Comparison of ENCODE assay signal across 8 cellular contexts in the genomic region with DNA sequence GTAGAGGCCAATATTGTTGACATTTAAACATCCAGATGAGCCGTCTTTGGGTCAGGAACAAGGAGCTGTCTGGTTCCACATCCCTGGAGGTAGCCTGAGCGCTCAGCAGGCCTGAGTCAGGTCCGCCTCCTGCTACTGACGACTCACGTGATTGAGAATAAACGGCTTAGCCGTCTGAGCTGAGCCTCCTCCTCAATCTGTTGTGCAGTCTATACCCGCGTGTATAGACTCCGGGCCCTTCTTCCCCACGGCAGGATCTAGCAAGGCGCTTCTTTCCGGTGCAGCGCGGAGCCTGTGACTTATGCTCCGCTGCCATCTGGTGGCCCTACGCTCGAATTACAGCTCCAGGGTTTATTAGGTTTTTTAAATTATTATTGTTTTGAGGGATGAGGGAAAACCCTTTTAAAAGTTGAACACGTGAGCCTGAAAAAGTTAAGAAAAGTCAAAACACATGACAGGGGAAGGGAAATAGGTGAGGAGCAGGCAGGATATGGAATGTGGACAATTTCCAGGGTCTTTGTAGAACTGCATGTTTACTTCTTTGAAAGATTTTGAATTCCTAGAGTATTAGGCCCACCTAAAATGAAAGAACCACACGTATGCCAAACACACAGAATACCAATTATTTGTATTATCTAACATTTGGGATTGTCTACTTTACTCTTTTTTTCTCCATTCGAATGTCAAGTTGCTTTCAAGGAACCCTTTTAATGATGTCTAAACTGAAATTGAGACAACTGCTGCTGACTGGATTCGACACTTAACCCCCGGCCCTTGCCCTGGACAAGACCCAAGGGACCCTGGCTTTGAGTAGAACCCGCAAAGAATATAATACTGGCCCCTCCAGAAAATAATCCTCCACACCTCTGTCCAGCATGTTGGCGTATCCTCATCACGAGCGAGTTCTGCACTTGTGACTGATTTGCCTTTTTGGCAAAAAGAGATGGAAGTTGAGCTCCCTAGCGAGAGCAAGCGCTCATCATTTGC.
A peak's percentile ranks its signal among the peaks of the same experiment; 100 is the strongest.
DNase-seq lines count a peak whose midpoint lies in the region; ATAC-seq, FAIRE-seq and TF ChIP-seq lines count a peak whose summit lies in the region.

No MANE protein-coding gene starts in this region.

- ATAC-seq in GM19397 (IDR thresholded peaks at IDR 0.05; ENCODE audit: unreplicated experiment) (peak; percentile 75), HG03565 (IDR thresholded peaks at IDR 0.05; ENCODE audit: unreplicated experiment) (peak; percentile 83)
- ATAC-seq in activated CD8-positive, alpha-beta T cell treated with anti-CD3 and anti-CD28 coated beads, Interleukin-2, amount 10 ng/mL, durations not matched to agents 7 days and 5 days = peak; percentile 88

- H3K4ac ChIP-seq in H1 (replicated peaks; ENCODE audit: insufficient read length, low read depth, low read length) = no peak overlapping the region

- H3K23ac ChIP-seq in H1 (ENCODE audit: insufficient read length) = no peak overlapping the region

- no peak overlapping the region for H2AK5ac ChIP-seq in H1 (ENCODE audit: low read depth, low read length)

- peak overlapping the region; percentile 84 for H2AFZ ChIP-seq in H1 (ENCODE audit: low read length)

- no peaks in the 10 kb centered on the region for H4K20me1 ChIP-seq in H1 (replicated peaks in 1 of 2; ENCODE audit: control insufficient read depth in 1 of 2, insufficient read depth in 2 of 2, low read length in 2 of 2)

- no peak overlapping the region for H2BK120ac ChIP-seq in H1 (replicated peaks; ENCODE audit: low read depth, low read length)

- H3K27ac Mint-ChIP-seq in CD14-positive monocyte = no peak overlapping the region
- H3K27ac Mint-ChIP-seq in activated CD8-positive, alpha-beta T cell treated with anti-CD3 and anti-CD28 coated beads, Interleukin-2, amount 10 ng/mL, durations not matched to agents 7 days and 5 days = no peak overlapping the region

- no peak overlapping the region for H3K4me3 ChIP-seq in H1 (ENCODE audit: extremely low read depth in 1 of 4, insufficient read depth in 2 of 4, low read depth in 3 of 4, low read length in 4 of 4)

- peaks cover 1 to 2% (median 2%) of the 10 kb centered on the region in 3 donors for H3K27me3 Mint-ChIP-seq in CD14-positive monocyte (ENCODE audit: low read depth in 3 of 3)
- H3K27me3 Mint-ChIP-seq in activated CD8-positive, alpha-beta T cell treated with anti-CD3 and anti-CD28 coated beads, Interleukin-2, amount 10 ng/mL, durations not matched to agents 7 days and 5 days (ENCODE audit: low read depth) = peaks cover 10% of the 10 kb centered on the region

- H4K8ac ChIP-seq in H1 (ENCODE audit: extremely low read depth, insufficient read depth, low read length) = no peak overlapping the region; the same call in 1 of the 2 replicates

- POLR2A ChIA-PET in activated CD8-positive, alpha-beta T cell treated with anti-CD3 and anti-CD28 coated beads, Interleukin-2, amount 10 ng/mL, durations not matched to agents 7 days and 5 days (lab: Charles Lee) = no interaction called here
- POLR2A ChIA-PET in H1 (lab: Charles Lee; ENCODE audit: partially characterized antibody) = interaction anchor here (1.5 kb wide), 1 partner anchor 183 kb away, joined by 3 read pairs; no protein-coding TSS in a partner anchor

- H3K36me3 Mint-ChIP-seq in CD14-positive monocyte = no peaks in the 10 kb centered on the region
- no peaks in the 10 kb centered on the region for H3K36me3 Mint-ChIP-seq in activated CD8-positive, alpha-beta T cell treated with anti-CD3 and anti-CD28 coated beads, Interleukin-2, amount 10 ng/mL, durations not matched to agents 7 days and 5 days (ENCODE audit: low read depth)

- FAIRE-seq in H1 (lab: Jason Lieb, UNC) = peak; percentile 45

- peak overlapping the region in 1 of 2 donors; percentile 63 for H3K4me3 Mint-ChIP-seq in CD14-positive monocyte
- no peak overlapping the region for H3K4me3 Mint-ChIP-seq in activated CD8-positive, alpha-beta T cell treated with anti-CD3 and anti-CD28 coated beads, Interleukin-2, amount 10 ng/mL, durations not matched to agents 7 days and 5 days

- TF ChIP-seq EP300 in H1 (IDR thresholded peaks at IDR 0.05; ENCODE audit: borderline replicate concordance in 1 of 2, low read depth in 2 of 2, low read length in 2 of 2) = no peak

- no peak overlapping the region for H4K5ac ChIP-seq in H1 (ENCODE audit: insufficient read length, low read depth, low read length)

- H2BK12ac ChIP-seq in H1 (ENCODE audit: low read depth, low read length) = peak overlapping the region; percentile 81; the same call in 1 of the 2 replicates

- H3K36me3 ChIP-seq in H1 (ENCODE audit: control insufficient read depth in 2 of 4, insufficient read depth in 4 of 4, low read length in 3 of 4) = no peaks in the 10 kb centered on the region

- peak overlapping the region; percentile 97; the same call in 1 of the 2 replicates for H2BK15ac ChIP-seq in H1 (ENCODE audit: low read length)

- H3K18ac ChIP-seq in H1 (ENCODE audit: extremely low read depth, low read length) = peak overlapping the region; percentile 73; the same call in 1 of the 2 replicates

- no peaks in the 10 kb centered on the region; a peak in 1 of 7 replicates for H3K4me1 ChIP-seq in H1 (replicated peaks in 1 of 4; ENCODE audit: control insufficient read depth in 3 of 4, insufficient read depth in 4 of 4, low read length in 3 of 4)

- intact Hi-C loops in CD14-positive monocyte (cut with micrococcal nuclease) = loop anchor here (2.0 kb wide), 1 partner anchor 311 kb away; no protein-coding TSS in a partner anchor

- peaks cover 7% of the 10 kb centered on the region for H3K4me1 Mint-ChIP-seq in CD14-positive monocyte
- H3K4me1 Mint-ChIP-seq in activated CD8-positive, alpha-beta T cell treated with anti-CD3 and anti-CD28 coated beads, Interleukin-2, amount 10 ng/mL, durations not matched to agents 7 days and 5 days (ENCODE audit: low read depth) = peaks cover 15% of the 10 kb centered on the region

- 0 out of 2 replicates have a peak overlapping the region, but pooled peaks have one; percentile 23 for H2BK20ac ChIP-seq in H1 (ENCODE audit: low read length)

- no peak overlapping the region for H3K56ac ChIP-seq in H1 (replicated peaks; ENCODE audit: insufficient read length, low read depth, low read length)

- H3K79me2 ChIP-seq in H1 (ENCODE audit: control insufficient read depth in 1 of 2, insufficient read depth in 2 of 2, low read length in 2 of 2) = no peaks in the 10 kb centered on the region

- DNase-seq in CD14-positive monocyte (ENCODE audit: low spot score) = peak; percentile 67
- DNase-seq in NCI-H82 treated with DMSO at 0.1 percent for 48 hours (lab: John Stamatoyannopoulos, UW; ENCODE audit: unreplicated experiment) = peak; percentile 67
- DNase-seq in activated CD8-positive, alpha-beta T cell treated with anti-CD3 and anti-CD28 coated beads, Interleukin-2, amount 10 ng/mL, durations not matched to agents 7 days and 5 days = peak; percentile 74
- peak; percentile 34 to 73 for DNase-seq in H1 (ENCODE audit: low read depth in 1 of 2, low spot score in 2 of 2)
- peak; percentile 88 for DNase-seq in mesenteric fat pad (ENCODE audit: low spot score)
- DNase-seq in stimulated activated CD8-positive, alpha-beta memory T cell treated with anti-CD3 and anti-CD28 coated beads, Interleukin-7, amount 100 ng/mL, for 1 hour (ENCODE audit: low read depth in 2 of 2) = peak; percentile 14 to 28

- H3K4me2 ChIP-seq in H1 (ENCODE audit: insufficient read depth in 1 of 2, low read depth in 2 of 2, low read length in 2 of 2) = peak overlapping the region in 1 of 2 experiments; percentile 45; a peak in 2 of 4 replicates

- TF ChIP-seq CTCF in CD14-positive monocyte (IDR thresholded peaks at IDR 0.05) = peak; percentile 91
- peak; percentile 67 to 91 (median 79) for TF ChIP-seq CTCF in H1 (IDR thresholded peaks at IDR 0.05; ENCODE audit: control extremely low read depth in 1 of 3, insufficient read depth in 1 of 3, low read depth in 1 of 3, low read length in 3 of 3)

- no peak overlapping the region for H4K91ac ChIP-seq in H1 (replicated peaks; ENCODE audit: insufficient read length, low read length)

- no peak overlapping the region for H3K14ac ChIP-seq in H1 (ENCODE audit: insufficient read length)

- H3K9me3 Mint-ChIP-seq in CD14-positive monocyte = no peaks in the 10 kb centered on the region
- H3K9me3 Mint-ChIP-seq in activated CD8-positive, alpha-beta T cell treated with anti-CD3 and anti-CD28 coated beads, Interleukin-2, amount 10 ng/mL, durations not matched to agents 7 days and 5 days (ENCODE audit: insufficient read depth) = no peaks in the 10 kb centered on the region

- H3K27ac ChIP-seq in H1 (ENCODE audit: low read depth, low read length) = no peak overlapping the region

- H3K9ac ChIP-seq in H1 (replicated peaks in 1 of 4; ENCODE audit: extremely low read depth in 1 of 4, low read depth in 3 of 4, low read length in 3 of 4) = no peak overlapping the region

- CTCF ChIA-PET in activated CD8-positive, alpha-beta T cell treated with anti-CD3 and anti-CD28 coated beads, Interleukin-2, amount 10 ng/mL, durations not matched to agents 7 days and 5 days (lab: Charles Lee) = interaction anchor here (0.6 to 3.2 kb wide), 18 partner anchors 10 to 460 kb away, joined by 3 to 42 read pairs (median 4); no protein-coding TSS in a partner anchor
- CTCF ChIA-PET in H1 (lab: Charles Lee; ENCODE audit: partially characterized antibody) = interaction anchor here (0.6 to 4.7 kb wide), 49 partner anchors 8 to 550 kb away, joined by 3 to 71 read pairs (median 4); no protein-coding TSS in a partner anchor

- no peaks in the 10 kb centered on the region for H3K27me3 ChIP-seq in H1 (replicated peaks in 1 of 4; ENCODE audit: control insufficient read depth in 3 of 4, extremely low read depth in 1 of 4, insufficient read depth in 3 of 4, low read length in 3 of 4)

- no peak overlapping the region for H2BK5ac ChIP-seq in H1 (ENCODE audit: low read depth, low read length)

- peak; percentile 98 to 99 for TF ChIP-seq RAD21 in H1 (IDR thresholded peaks at IDR 0.05 in 1 of 2, conservative IDR thresholded peaks at IDR 0.05 in 1 of 2; ENCODE audit: low read depth in 2 of 2, low read length in 2 of 2)

- H3K23me2 ChIP-seq in H1 (ENCODE audit: low read depth, low read length) = no peaks in the 10 kb centered on the region

- no peaks in the 10 kb centered on the region for H3K9me3 ChIP-seq in H1 (ENCODE audit: insufficient read depth in 2 of 2, low read depth in 1 of 2, low read length in 1 of 2)

- no peaks in the 10 kb centered on the region for H3K79me1 ChIP-seq in H1 (ENCODE audit: low read depth, low read length)

- TF ChIP-seq POLR2A in H1 (IDR thresholded peaks at IDR 0.05; ENCODE audit: control extremely low read depth in 1 of 2, low read depth in 2 of 2, low read length in 2 of 2) = no peak

- 46% methylated on average over 29 of the region's 29 CpGs; no CpG with 5 or more reads in 1 of the 2 experiments for WGBS in H1 (ENCODE audit: extremely low coverage in 1 of 2, insufficient coverage in 1 of 2, insufficient read length in 1 of 2, insufficient replicate concordance in 2 of 2, low coverage in 1 of 2, low lambda C conversion rate in 2 of 2, missing lambda C conversion rate in 1 of 2), 2 experiments

TF ChIP-seq in H1, 55 proteins besides CTCF, POLR2A, EP300 and RAD21 (continues in another document):
- TF ChIP-seq CEBPB (IDR thresholded peaks at IDR 0.05; ENCODE audit: low read depth, low read length) = 0 out of 2 replicates have a peak, but pooled peaks have one; percentile 1
- TF ChIP-seq SIN3A (conservative IDR thresholded peaks at IDR 0.05 in 1 of 2, IDR thresholded peaks at IDR 0.05 in 1 of 2; ENCODE audit: low read depth in 1 of 2, low read length in 2 of 2) = no peak
- no peak for TF ChIP-seq CBX5 (IDR thresholded peaks at IDR 0.05; ENCODE audit: low read depth, low read length)

Comparison
In these comparisons a context has a peak if more than half of its experiments do, and no peak if none do; other contexts are left out.
1. DNase-seq: peak in every context shown above with its lines; median percentile 88 in mesenteric fat pad; 74 in activated CD8-positive, alpha-beta T cell treated with anti-CD3 and anti-CD28 coated beads, Interleukin-2, amount 10 ng/mL, durations not matched to agents 7 days and 5 days; 67 in CD14-positive monocyte; 67 in NCI-H82 treated with DMSO at 0.1 percent for 48 hours; 54 in H1; 21 in stimulated activated CD8-positive, alpha-beta memory T cell treated with anti-CD3 and anti-CD28 coated beads, Interleukin-7, amount 100 ng/mL, for 1 hour.